Comparison of ENCODE assay signal across 23 cellular contexts in the genomic region with DNA sequence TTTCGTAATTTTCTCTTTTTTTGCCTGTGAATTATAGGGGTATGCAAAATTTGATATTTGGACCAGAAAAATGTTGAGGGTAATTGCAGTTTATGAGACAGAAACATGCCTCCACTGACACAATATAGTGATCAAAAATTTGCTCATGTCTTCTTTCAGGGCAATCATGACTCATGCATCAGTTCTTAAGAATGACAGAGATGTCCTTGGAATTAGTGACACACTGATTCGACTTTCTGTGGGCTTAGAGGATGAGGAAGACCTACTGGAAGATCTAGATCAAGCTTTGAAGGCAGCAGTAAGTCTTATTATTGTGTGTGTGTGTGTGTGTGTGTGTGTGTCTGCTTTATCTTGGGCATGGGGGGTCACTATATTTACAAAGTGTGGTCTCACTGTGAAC. TPM values are rescaled to one million over a fixed set of nuclear protein-coding genes. Genes with fewer than 3 reads are reported as not detected.
DNase-seq lines count a peak whose midpoint lies in the region; ATAC-seq lines count a peak whose summit lies in the region.
"Had no signal": no experiment of that assay in that cellular context is flagged by ENCODE, and none has a peak within 500 bp of the region (broad histone marks: within the 10 kb centered on the region; RNA-seq: fewer than 3 reads in every experiment).

No MANE protein-coding gene starts in this region.

- no peak for DNase-seq in activated CD4-positive, alpha-beta T cell treated with anti-CD3 and anti-CD28 coated beads for 36 hours
- no peak for DNase-seq in activated CD4-positive, alpha-beta T cell treated with anti-CD3 and anti-CD28 coated beads, Interleukin-2, amount 50 U/mL, for 48 hours
- DNase-seq in EH (ENCODE audit: low read depth) (peak; percentile 42), iris pigment epithelial cell (ENCODE audit: low read depth) (peak; percentile 44)
- DNase-seq in activated T-helper 1 cell treated with anti-CD3 and anti-CD28 coated beads, Interleukin-12 subunit alpha, Interleukin-12 subunit beta, Interleukin-2, Interleukin-4 antibody, amounts not matched to agents 30 ng/mL and 10 ng/mL and 1 ng/mL, durations not matched to agents 14 hours and 24 hours and 36 hours (ENCODE audit: low spot score) = no peak
- DNase-seq in stimulated activated CD4-positive, alpha-beta T cell treated with anti-CD3 and anti-CD28 coated beads, Interleukin-12 subunit alpha, Interleukin-12 subunit beta, amount 100 ng/mL, for 4 hours = no peak
- DNase-seq: activated CD4-positive, alpha-beta T cell treated with anti-CD3 and anti-CD28 coated beads, Interleukin-2, amount 50 U/mL, for 4 hours; activated effector memory CD4-positive, alpha-beta T cell treated with Interleukin-2 at 50 U/mL for 16 hours; amygdala; DMS 273 treated with DMSO at 0.1 percent for 48 hours; foreskin melanocyte; islet precursor cell; lower lobe of right lung; NCI-H187; NCI-H774; SHP77; spleen; SW 1271 had no signal

- no peak overlapping the region for H3K4me3 Mint-ChIP-seq in activated CD4-positive, alpha-beta T cell treated with anti-CD3 and anti-CD28 coated beads for 36 hours
- H3K4me3 Mint-ChIP-seq in activated T-helper 1 cell treated with anti-CD3 and anti-CD28 coated beads, Interleukin-12 subunit alpha, Interleukin-12 subunit beta, Interleukin-2, Interleukin-4 antibody, amounts not matched to agents 30 ng/mL and 10 ng/mL and 1 ng/mL, durations not matched to agents 14 hours and 24 hours and 36 hours = no peak overlapping the region
- H3K4me3 Mint-ChIP-seq: CD14-positive monocyte; dendritic cell treated with granulocyte-macrophage colony-stimulating factor and Interleukin-4, amounts not matched to agents 40 ng/mL and 50 ng/mL, for 4 days had no signal

- CTCF ChIA-PET in activated CD4-positive, alpha-beta T cell treated with anti-CD3 and anti-CD28 coated beads for 36 hours (lab: Charles Lee) = interaction anchor here (1.1 to 1.9 kb wide), 3 partner anchors 18 to 45 kb away, joined by 3 to 4 read pairs (median 4); a partner anchor contains a TSS

- intact Hi-C loops in activated CD4-positive, alpha-beta T cell treated with anti-CD3 and anti-CD28 coated beads for 36 hours (cut with DNase I, micrococcal nuclease) = loop anchor here in 1 of 2 experiments (5.0 kb wide), 1 partner anchor 69 kb away; no protein-coding TSS in a partner anchor
- intact Hi-C loops in activated T-helper 1 cell treated with anti-CD3 and anti-CD28 coated beads, Interleukin-12 subunit alpha, Interleukin-12 subunit beta, Interleukin-2, Interleukin-4 antibody, amounts not matched to agents 30 ng/mL and 10 ng/mL and 1 ng/mL, durations not matched to agents 14 hours and 24 hours and 36 hours (cut with micrococcal nuclease) = loop anchor here (1.0 to 5.0 kb wide), 3 partner anchors 14 to 64 kb away; a partner anchor contains a TSS

- no peaks in the 10 kb centered on the region for H3K9me3 Mint-ChIP-seq in activated CD4-positive, alpha-beta T cell treated with anti-CD3 and anti-CD28 coated beads for 36 hours (ENCODE audit: low read depth)
- H3K9me3 Mint-ChIP-seq in activated T-helper 1 cell treated with anti-CD3 and anti-CD28 coated beads, Interleukin-12 subunit alpha, Interleukin-12 subunit beta, Interleukin-2, Interleukin-4 antibody, amounts not matched to agents 30 ng/mL and 10 ng/mL and 1 ng/mL, durations not matched to agents 14 hours and 24 hours and 36 hours = no peaks in the 10 kb centered on the region
- H3K9me3 Mint-ChIP-seq: CD14-positive monocyte; dendritic cell treated with granulocyte-macrophage colony-stimulating factor and Interleukin-4, amounts not matched to agents 40 ng/mL and 50 ng/mL, for 4 days had no signal

- H3K4me1 Mint-ChIP-seq in activated CD4-positive, alpha-beta T cell treated with anti-CD3 and anti-CD28 coated beads for 36 hours = peaks cover 11% of the 10 kb centered on the region
- H3K4me1 Mint-ChIP-seq in activated T-helper 1 cell treated with anti-CD3 and anti-CD28 coated beads, Interleukin-12 subunit alpha, Interleukin-12 subunit beta, Interleukin-2, Interleukin-4 antibody, amounts not matched to agents 30 ng/mL and 10 ng/mL and 1 ng/mL, durations not matched to agents 14 hours and 24 hours and 36 hours (ENCODE audit: low read depth) = peaks cover 6% of the 10 kb centered on the region

- H3K27ac Mint-ChIP-seq in activated CD4-positive, alpha-beta T cell treated with anti-CD3 and anti-CD28 coated beads for 36 hours = no peak overlapping the region
- H3K27ac Mint-ChIP-seq in activated T-helper 1 cell treated with anti-CD3 and anti-CD28 coated beads, Interleukin-12 subunit alpha, Interleukin-12 subunit beta, Interleukin-2, Interleukin-4 antibody, amounts not matched to agents 30 ng/mL and 10 ng/mL and 1 ng/mL, durations not matched to agents 14 hours and 24 hours and 36 hours = peak overlapping the region; percentile 54
- H3K27ac Mint-ChIP-seq: CD14-positive monocyte; dendritic cell treated with granulocyte-macrophage colony-stimulating factor and Interleukin-4, amounts not matched to agents 40 ng/mL and 50 ng/mL, for 4 days had no signal

- H3K36me3 Mint-ChIP-seq in activated CD4-positive, alpha-beta T cell treated with anti-CD3 and anti-CD28 coated beads for 36 hours (ENCODE audit: low read depth) = peaks cover 20% of the 10 kb centered on the region
- H3K36me3 Mint-ChIP-seq in activated T-helper 1 cell treated with anti-CD3 and anti-CD28 coated beads, Interleukin-12 subunit alpha, Interleukin-12 subunit beta, Interleukin-2, Interleukin-4 antibody, amounts not matched to agents 30 ng/mL and 10 ng/mL and 1 ng/mL, durations not matched to agents 14 hours and 24 hours and 36 hours (ENCODE audit: low read depth) = peaks cover 7% of the 10 kb centered on the region

- no peaks in the 10 kb centered on the region for H3K27me3 Mint-ChIP-seq in activated CD4-positive, alpha-beta T cell treated with anti-CD3 and anti-CD28 coated beads for 36 hours
- H3K27me3 Mint-ChIP-seq in activated T-helper 1 cell treated with anti-CD3 and anti-CD28 coated beads, Interleukin-12 subunit alpha, Interleukin-12 subunit beta, Interleukin-2, Interleukin-4 antibody, amounts not matched to agents 30 ng/mL and 10 ng/mL and 1 ng/mL, durations not matched to agents 14 hours and 24 hours and 36 hours (ENCODE audit: insufficient read depth) = no peaks in the 10 kb centered on the region
- H3K27me3 Mint-ChIP-seq: dendritic cell treated with granulocyte-macrophage colony-stimulating factor and Interleukin-4, amounts not matched to agents 40 ng/mL and 50 ng/mL, for 4 days had no signal

- peak; percentile 95 for ATAC-seq in activated CD4-positive, alpha-beta T cell treated with anti-CD3 and anti-CD28 coated beads for 36 hours
- no peak for ATAC-seq in HG02588 (IDR thresholded peaks at IDR 0.05; ENCODE audit: unreplicated experiment)
- no peak for ATAC-seq in GM18517 (IDR thresholded peaks at IDR 0.05; ENCODE audit: unreplicated experiment)
- ATAC-seq: K562, lower lobe of right lung had no signal

- POLR2A ChIA-PET in activated CD4-positive, alpha-beta T cell treated with anti-CD3 and anti-CD28 coated beads for 36 hours (lab: Charles Lee) = interaction anchor here (1.0 kb wide), 1 partner anchor 28 kb away, joined by 4 read pairs; a partner anchor contains a TSS

RNA-seq across cellular contexts. Expression of a gene that starts 27.5 kb away (rescaled TPM):
- 10 to 100 TPM; 25.3 to 29.8 TPM for total RNA-seq in activated CD4-positive, alpha-beta T cell treated with anti-CD3 and anti-CD28 coated beads for 36 hours
- 13.3 and 13.7 TPM in 2 replicates for total RNA-seq in activated T-helper 1 cell treated with anti-CD3 and anti-CD28 coated beads, Interleukin-12 subunit alpha, Interleukin-12 subunit beta, Interleukin-2, Interleukin-4 antibody, amounts not matched to agents 30 ng/mL and 10 ng/mL and 1 ng/mL, durations not matched to agents 14 hours and 24 hours and 36 hours

Comparison
In these comparisons a context has a peak if more than half of its experiments do, and no peak if none do; other contexts are left out.
1. DNase-seq: peak in EH (single experiment) and iris pigment epithelial cell (single experiment); none in activated CD4-positive, alpha-beta T cell treated with anti-CD3 and anti-CD28 coated beads for 36 hours (single experiment), activated CD4-positive, alpha-beta T cell treated with anti-CD3 and anti-CD28 coated beads, Interleukin-2, amount 50 U/mL, for 48 hours (0 of 2), activated T-helper 1 cell treated with anti-CD3 and anti-CD28 coated beads, Interleukin-12 subunit alpha, Interleukin-12 subunit beta, Interleukin-2, Interleukin-4 antibody, amounts not matched to agents 30 ng/mL and 10 ng/mL and 1 ng/mL, durations not matched to agents 14 hours and 24 hours and 36 hours (single experiment) and stimulated activated CD4-positive, alpha-beta T cell treated with anti-CD3 and anti-CD28 coated beads, Interleukin-12 subunit alpha, Interleukin-12 subunit beta, amount 100 ng/mL, for 4 hours (single experiment).